In genomic region chrX:20361890-20362262, GRCh38 we compare ENCODE assay signal across 9 cellular contexts.
DNase-seq lines count a peak whose midpoint lies in the region; ATAC-seq, FAIRE-seq and TF ChIP-seq lines count a peak whose summit lies in the region.
"Had no signal": no experiment of that assay in that cellular context is flagged by ENCODE, and none has a peak within 500 bp of the region (broad histone marks: within the 10 kb centered on the region; RNA-seq: fewer than 3 reads in every experiment).

No MANE protein-coding gene starts in this region.

- H3K9me3 ChIP-seq in thyroid gland: no peaks in the 10 kb centered on the region
- no peaks in the 10 kb centered on the region for H3K9me3 ChIP-seq in sigmoid colon
- no peaks in the 10 kb centered on the region for H3K9me3 ChIP-seq in gastroesophageal sphincter

- TF ChIP-seq EP300 in sigmoid colon (IDR thresholded peaks at IDR 0.05) (no peak), gastroesophageal sphincter (IDR thresholded peaks at IDR 0.05) (no peak)

- no peaks in the 10 kb centered on the region for H3K4me1 ChIP-seq in thyroid gland
- peaks cover 0 to 18% (median 3%) of the 10 kb centered on the region in 4 donors for H3K4me1 ChIP-seq in sigmoid colon
- peaks cover 0 to 3% (median 0%) of the 10 kb centered on the region in 3 donors for H3K4me1 ChIP-seq in gastroesophageal sphincter

- DNase-seq in NCI-H1417 (lab: John Stamatoyannopoulos, UW): peak in 2 of 3 experiments; percentile 25 to 66
- DNase-seq in NCI-H1417 treated with DMSO at 0.1 percent for 48 hours (lab: John Stamatoyannopoulos, UW): no peak
- DNase-seq in amniotic epithelial cell (ENCODE audit: low read depth): peak; percentile 91
- DNase-seq in thyroid gland: peak; percentile 24 to 37
- DNase-seq in sigmoid colon: no peak
- DNase-seq: NK-92 treated with Interleukin-12 subunit alpha and Interleukin-12 subunit beta, amount 100 ng/mL, for 24 hours had no signal

- intact Hi-C loops in thyroid gland (cut with DNase I): no loop called here
- intact Hi-C loops in sigmoid colon (cut with DNase I): no loop called here

- peak; percentile 17 for FAIRE-seq in islet of Langerhans (lab: Jason Lieb, UNC)

- H3K27ac ChIP-seq in thyroid gland (no peak overlapping the region), sigmoid colon (peak overlapping the region in 2 of 4 donors; percentile 68 to 73), gastroesophageal sphincter (peak overlapping the region in 1 of 4 donors; percentile 31)

- no peak for ATAC-seq in gastroesophageal sphincter
- no peak for ATAC-seq in HG02981 (IDR thresholded peaks at IDR 0.05; ENCODE audit: unreplicated experiment)

- H3K4me3 ChIP-seq in thyroid gland (replicated peaks in 1 of 3): no peak overlapping the region
- H3K4me3 ChIP-seq in sigmoid colon: no peak overlapping the region
- H3K4me3 ChIP-seq in gastroesophageal sphincter: no peak overlapping the region

- H3K36me3 ChIP-seq in thyroid gland (no peaks in the 10 kb centered on the region), sigmoid colon (no peaks in the 10 kb centered on the region), gastroesophageal sphincter (no peaks in the 10 kb centered on the region)

- no peak for TF ChIP-seq POLR2A in thyroid gland (IDR thresholded peaks at IDR 0.05)
- TF ChIP-seq POLR2A in sigmoid colon (IDR thresholded peaks at IDR 0.05): no peak
- TF ChIP-seq POLR2A in gastroesophageal sphincter (IDR thresholded peaks at IDR 0.05): no peak

- 38 to 52% methylated on average over 4 of the region's 4 CpGs for WGBS in thyroid gland, 2 donors
- 24 to 57% methylated on average over 4 of the region's 4 CpGs for WGBS in sigmoid colon, 2 donors
- 37 to 45% methylated on average over 4 of the region's 4 CpGs for WGBS in gastroesophageal sphincter (ENCODE audit: low coverage in 1 of 2), 2 donors

- no peaks in the 10 kb centered on the region for H3K27me3 ChIP-seq in thyroid gland
- no peaks in the 10 kb centered on the region for H3K27me3 ChIP-seq in sigmoid colon
- H3K27me3 ChIP-seq in gastroesophageal sphincter: no peaks in the 10 kb centered on the region

- no peak for TF ChIP-seq CTCF in thyroid gland (IDR thresholded peaks at IDR 0.05)
- TF ChIP-seq CTCF in sigmoid colon (IDR thresholded peaks at IDR 0.05): no peak
- TF ChIP-seq CTCF in gastroesophageal sphincter (IDR thresholded peaks at IDR 0.05): no peak

Comparison
In these comparisons a context has a peak if more than half of its experiments do, and no peak if none do; other contexts are left out.
1. DNase-seq: peak in NCI-H1417 (2 of 3), amniotic epithelial cell (single experiment) and thyroid gland (2 of 2); none in NCI-H1417 treated with DMSO at 0.1 percent for 48 hours (single experiment) and sigmoid colon (single experiment).